ENCODE assay signal across 15 cellular contexts in genomic region chr18:5998907-5999306, GRCh38.
DNase-seq lines count a peak whose midpoint lies in the region; ATAC-seq and TF ChIP-seq lines count a peak whose summit lies in the region.
"Had no signal": no experiment of that assay in that cellular context is flagged by ENCODE, and none has a peak within 500 bp of the region (broad histone marks: within the 10 kb centered on the region; RNA-seq: fewer than 3 reads in every experiment).

No MANE protein-coding gene starts in this region.

- no peak overlapping the region for H3K4me3 ChIP-seq in mesendoderm (ENCODE audit: low read length)
- H3K4me3 ChIP-seq: breast epithelium, pancreas had no signal

- H2BK20ac ChIP-seq in H9 (ENCODE audit: low read depth, low read length, poor library complexity, severe bottlenecking): no peak overlapping the region

- H2BK15ac ChIP-seq in mesendoderm (replicated peaks; ENCODE audit: low read depth) (no peak overlapping the region), H9 (ENCODE audit: low read depth, low read length) (no peak overlapping the region)

- H4K20me1 ChIP-seq in H9 (ENCODE audit: control insufficient read depth, insufficient read depth, insufficient read length): no peaks in the 10 kb centered on the region

- peaks cover 48% of the 10 kb centered on the region in 2 experiments for H3K4me1 Mint-ChIP-seq in H9
- H3K4me1 Mint-ChIP-seq: stimulated activated effector memory CD8-positive, alpha-beta T cell treated with anti-CD3 and anti-CD28 coated beads, Interleukin-12 subunit alpha, Interleukin-12 subunit beta, amount 100 ng/mL, for 72 hours had no signal

- peaks cover 12% of the 10 kb centered on the region for H3K4me1 ChIP-seq in mesendoderm (ENCODE audit: control insufficient read depth, low read depth, low read length)
- H3K4me1 ChIP-seq in H9 (ENCODE audit: insufficient read depth, low read length): peaks cover 18% of the 10 kb centered on the region; the same call in 1 of the 2 replicates
- H3K4me1 ChIP-seq: breast epithelium, pancreas had no signal

- no peaks in the 10 kb centered on the region for H3K23me2 ChIP-seq in H9 (ENCODE audit: insufficient read length, low read depth, low read length, poor library complexity, severe bottlenecking)

- peaks cover 7 to 9% of the 10 kb centered on the region in 2 experiments; a peak in 4 of 5 replicates for H3K9me3 Mint-ChIP-seq in H9

- no peaks in the 10 kb centered on the region for H3K79me2 ChIP-seq in mesendoderm (ENCODE audit: control insufficient read depth, insufficient read depth, low read length)
- no peaks in the 10 kb centered on the region for H3K79me2 ChIP-seq in H9 (ENCODE audit: insufficient read depth, low read length)

- H3K14ac ChIP-seq in H9 (ENCODE audit: insufficient read depth, low read length): no peak overlapping the region

- no peak overlapping the region for H4K91ac ChIP-seq in H9 (ENCODE audit: insufficient read length, low read depth, low read length)

- H3K23ac ChIP-seq in mesendoderm (ENCODE audit: low read length) (no peak overlapping the region), H9 (ENCODE audit: insufficient read length, low read depth, low read length) (no peak overlapping the region)

- peak overlapping the region; percentile 76 for H3K4ac ChIP-seq in mesendoderm (ENCODE audit: low read depth, low read length)
- H3K4ac ChIP-seq in H9 (ENCODE audit: low read depth, low read length): no peak overlapping the region

- H3T11ph ChIP-seq in H9 (ENCODE audit: low read length): no peak overlapping the region

- no peak overlapping the region for H3K4me3 Mint-ChIP-seq in H9
- H3K4me3 Mint-ChIP-seq: stimulated activated effector memory CD8-positive, alpha-beta T cell treated with anti-CD3 and anti-CD28 coated beads, Interleukin-12 subunit alpha, Interleukin-12 subunit beta, amount 100 ng/mL, for 72 hours had no signal

- peak overlapping the region; percentile 20 for H2AK5ac ChIP-seq in mesendoderm (ENCODE audit: low read length)
- no peak overlapping the region for H2AK5ac ChIP-seq in H9 (ENCODE audit: insufficient read length, low read length)

- no peaks in the 10 kb centered on the region for H3K36me3 ChIP-seq in mesendoderm (ENCODE audit: control insufficient read depth, insufficient read depth, low read length)
- H3K36me3 ChIP-seq: breast epithelium, pancreas had no signal

- H3K4me2 ChIP-seq in mesendoderm (ENCODE audit: low read length) (no peak overlapping the region), H9 (ENCODE audit: insufficient read depth, insufficient read length, low read length) (no peak overlapping the region)

- H4K8ac ChIP-seq in mesendoderm (ENCODE audit: low read depth, low read length) (no peak overlapping the region), H9 (replicated peaks; ENCODE audit: insufficient read length, low read depth, low read length) (no peak overlapping the region)

- no peak overlapping the region for H2BK120ac ChIP-seq in mesendoderm (ENCODE audit: low read depth, low read length)
- H2BK120ac ChIP-seq in H9 (ENCODE audit: low read depth, low read length, poor library complexity, severe bottlenecking): no peak overlapping the region

- H4K5ac ChIP-seq in mesendoderm (ENCODE audit: low read length) (no peak overlapping the region), H9 (ENCODE audit: insufficient read length, low read depth, low read length) (no peak overlapping the region)

- no peak overlapping the region for H3K18ac ChIP-seq in mesendoderm (ENCODE audit: low read length)
- H3K18ac ChIP-seq in H9 (ENCODE audit: insufficient read length, low read depth, low read length): no peak overlapping the region

- no peak overlapping the region for H2BK12ac ChIP-seq in H9 (ENCODE audit: insufficient read length, low read depth, low read length)

- H2AFZ ChIP-seq in H9 (ENCODE audit: low read length): no peak overlapping the region

- no peak overlapping the region for H3K27ac Mint-ChIP-seq in H9
- H3K27ac Mint-ChIP-seq: activated T-helper 2 cell treated with anti-CD3 and anti-CD28 coated beads, Interferon-gamma antibody, Interleukin-2, Interleukin-4, amounts not matched to agents 10 μg/mL and 5 μg/mL and 100 μg/mL, durations not matched to agents 14 hours and 24 hours and 36 hours; stimulated activated effector memory CD8-positive, alpha-beta T cell treated with anti-CD3 and anti-CD28 coated beads, Interleukin-12 subunit alpha, Interleukin-12 subunit beta, amount 100 ng/mL, for 72 hours had no signal

- no peak for TF ChIP-seq CTCF in H9 (conservative IDR thresholded peaks at IDR 0.05)

- no peak overlapping the region for H2BK5ac ChIP-seq in mesendoderm (ENCODE audit: low read length)
- H2BK5ac ChIP-seq in H9 (ENCODE audit: insufficient read length, low read length): no peak overlapping the region

- H3K36me3 Mint-ChIP-seq in H9 (ENCODE audit: insufficient read depth in 1 of 3, low read depth in 3 of 3): peaks cover 4 to 10% (median 8%) of the 10 kb centered on the region in 3 experiments; a peak in 4 of 7 replicates
- H3K36me3 Mint-ChIP-seq: stimulated activated effector memory CD8-positive, alpha-beta T cell treated with anti-CD3 and anti-CD28 coated beads, Interleukin-12 subunit alpha, Interleukin-12 subunit beta, amount 100 ng/mL, for 72 hours had no signal

- H3K79me1 ChIP-seq in mesendoderm (ENCODE audit: low read length): no peaks in the 10 kb centered on the region
- no peaks in the 10 kb centered on the region for H3K79me1 ChIP-seq in H9 (ENCODE audit: insufficient read depth, low read depth, low read length, poor library complexity, severe bottlenecking)

- H3K56ac ChIP-seq in mesendoderm (ENCODE audit: low read length) (no peak overlapping the region), H9 (ENCODE audit: insufficient read length, low read depth, low read length) (no peak overlapping the region)

- no peaks in the 10 kb centered on the region for H3K27me3 ChIP-seq in mesendoderm (ENCODE audit: insufficient read depth, low read length, poor library complexity)
- H3K27me3 ChIP-seq in H9 (ENCODE audit: insufficient read depth, low read length): no peaks in the 10 kb centered on the region
- H3K27me3 ChIP-seq: breast epithelium, pancreas had no signal

- H3K27me3 Mint-ChIP-seq in H9 (ENCODE audit: low read depth): peaks cover 3% of the 10 kb centered on the region

- H3K9me3 ChIP-seq in H9 (ENCODE audit: control insufficient read depth, low read depth, low read length): no peaks in the 10 kb centered on the region
- H3K9me3 ChIP-seq: breast epithelium, pancreas had no signal

- DNase-seq in mesendoderm (no peak), H9 (no peak), NCI-H2081 (lab: John Stamatoyannopoulos, UW) (no peak), SKM-1 (lab: John Stamatoyannopoulos, UW; ENCODE audit: unreplicated experiment) (no peak), A172 (ENCODE audit: low spot score) (no peak)
- DNase-seq: hippocampal formation, NCI-H1694, pancreas had no signal

- ATAC-seq in GM19035 (IDR thresholded peaks at IDR 0.05; ENCODE audit: unreplicated experiment): peak; percentile 76
- peak; percentile 94 for ATAC-seq in GM21717 (IDR thresholded peaks at IDR 0.05; ENCODE audit: unreplicated experiment)
- ATAC-seq in HG03097 (IDR thresholded peaks at IDR 0.05; ENCODE audit: low FRiP score, unreplicated experiment): peak; percentile 64
- ATAC-seq: pancreas; SK-N-SH treated with all-trans-retinoic acid at 6 μM for 48 hours; stimulated activated effector memory CD8-positive, alpha-beta T cell treated with anti-CD3 and anti-CD28 coated beads, Interleukin-12 subunit alpha, Interleukin-12 subunit beta, amount 100 ng/mL, for 72 hours had no signal

- H3K27ac ChIP-seq in mesendoderm (ENCODE audit: low read depth, low read length) (no peak overlapping the region), H9 (ENCODE audit: insufficient read length, low read depth, low read length) (no peak overlapping the region)
- H3K27ac ChIP-seq: breast epithelium, pancreas had no signal

- H3K9ac ChIP-seq in mesendoderm (ENCODE audit: low read length): no peak overlapping the region
- no peak overlapping the region for H3K9ac ChIP-seq in H9 (ENCODE audit: extremely low read depth, insufficient read length, low read length)
